Comparison of ENCODE assay signal across 38 cellular contexts in the genomic region with DNA sequence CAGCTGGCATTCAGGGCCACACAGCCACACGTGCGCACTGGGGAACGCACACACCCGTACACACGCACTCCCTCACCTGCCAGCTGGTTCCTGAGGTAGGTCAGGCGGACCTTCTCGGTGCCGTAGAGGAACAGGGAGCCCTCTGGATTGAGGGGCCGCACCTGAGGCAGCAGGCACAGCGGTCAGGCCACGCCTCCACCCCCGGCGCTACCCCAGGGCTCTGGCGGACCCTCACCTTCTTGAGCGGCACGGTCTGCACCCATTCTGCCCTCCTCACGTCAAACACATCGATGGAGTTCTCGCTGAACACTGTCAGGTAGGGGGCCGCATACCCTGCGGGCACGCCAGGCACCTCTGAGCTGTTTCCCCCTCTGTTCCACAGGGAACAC.
"Had no signal": no experiment of that assay in that cellular context is flagged by ENCODE, and none has a peak within 500 bp of the region (broad histone marks: within the 10 kb centered on the region; RNA-seq: fewer than 3 reads in every experiment).

No MANE protein-coding gene starts in this region.

- H3K27me3 Mint-ChIP-seq: activated B cell treated with CpG ODN at 0.5 μM for 24 hours; activated CD4-positive, alpha-beta memory T cell treated with anti-CD3 and anti-CD28 coated beads for 36 hours; activated naive CD8-positive, alpha-beta T cell; activated naive CD8-positive, alpha-beta T cell treated with anti-CD3 and anti-CD28 coated beads, Interleukin-2, amount 50 U/mL, for 24 hours had no signal

- H3K36me3 Mint-ChIP-seq: activated CD4-positive, alpha-beta memory T cell treated with anti-CD3 and anti-CD28 coated beads for 36 hours; activated naive CD4-positive, alpha-beta T cell treated with anti-CD3 and anti-CD28 coated beads, Interleukin-2, amount 10 ng/mL, durations not matched to agents 7 days and 5 days had no signal

- DNase-seq: activated B cell treated with CpG ODN at 0.5 μM for 24 hours; activated CD4-positive, alpha-beta memory T cell treated with anti-CD3 and anti-CD28 coated beads for 36 hours; activated CD4-positive, alpha-beta T cell treated with anti-CD3 and anti-CD28 coated beads for 4 hours; activated CD4-positive, alpha-beta T cell treated with anti-CD3 and anti-CD28 coated beads, Interleukin-2, amount 50 U/mL, for 1 hour; activated CD4-positive, CD25-positive, alpha-beta regulatory T cell treated with anti-CD3 and anti-CD28 coated beads, Interleukin-2, amount 50 U/mL, for 72 hours; activated CD8-positive, alpha-beta memory T cell treated with anti-CD3 and anti-CD28 coated beads, Interleukin-2, amount 50 U/mL, for 4 hours; activated effector memory CD4-positive, alpha-beta T cell treated with Interleukin-2 at 50 U/mL for 16 hours; activated naive CD4-positive, alpha-beta T cell treated with anti-CD3 and anti-CD28 coated beads, Interleukin-2, amount 10 ng/mL, durations not matched to agents 7 days and 5 days; activated naive CD8-positive, alpha-beta T cell treated with anti-CD3 and anti-CD28 coated beads, Interleukin-2, amount 50 U/mL, for 24 hours; activated T-cell treated with anti-CD3 and anti-CD28 coated beads for 4 hours; activated T-cell treated with anti-CD3 and anti-CD28 coated beads, Interleukin-2, amount 50 U/mL, for 4 hours; aorta; brain microvascular endothelial cell; central memory CD4-positive, alpha-beta T cell; Kasumi-1; KG1; MG63; NCI-H1048; NCI-H1105 treated with DMSO at 0.1 percent for 48 hours; NCI-H1436; NCI-H1694; NCI-H1930; NCI-H2081 treated with DMSO at 0.1 percent for 48 hours; NCI-H226; NCI-H446 treated with DMSO at 0.1 percent for 48 hours; NCI-H524; NCI-H69; PC-3; Peyer's patch; SIG-M5; SW 1271; T-helper 1 cell; T-helper 2 cell; T-helper 9 cell had no signal

- H3K4me1 Mint-ChIP-seq: activated naive CD4-positive, alpha-beta T cell treated with anti-CD3 and anti-CD28 coated beads, Interleukin-2, amount 10 ng/mL, durations not matched to agents 7 days and 5 days; activated naive CD8-positive, alpha-beta T cell treated with anti-CD3 and anti-CD28 coated beads, Interleukin-2, amount 50 U/mL, for 24 hours had no signal

- H3K4me3 ChIP-seq: MG63, Peyer's patch had no signal

- H3K27ac Mint-ChIP-seq: activated B cell treated with CpG ODN at 0.5 μM for 24 hours; activated CD4-positive, alpha-beta memory T cell treated with anti-CD3 and anti-CD28 coated beads for 36 hours; activated naive CD4-positive, alpha-beta T cell treated with anti-CD3 and anti-CD28 coated beads, Interleukin-2, amount 10 ng/mL, durations not matched to agents 7 days and 5 days; activated naive CD8-positive, alpha-beta T cell; activated naive CD8-positive, alpha-beta T cell treated with anti-CD3 and anti-CD28 coated beads, Interleukin-2, amount 50 U/mL, for 24 hours had no signal

- H3K27me3 ChIP-seq: brain microvascular endothelial cell, MG63, Peyer's patch had no signal

- H3K36me3 ChIP-seq: brain microvascular endothelial cell, MG63 had no signal

- ATAC-seq: activated naive CD8-positive, alpha-beta T cell treated with anti-CD3 and anti-CD28 coated beads, Interleukin-2, amount 50 U/mL, for 24 hours; activated T-cell treated with anti-CD3 and anti-CD28 coated beads, Interleukin-2, amount 50 U/mL, for 4 hours; PC-3; Right ventricle myocardium inferior had no signal

- H3K9me3 ChIP-seq: MG63, Peyer's patch had no signal

- H3K9me3 Mint-ChIP-seq: activated B cell treated with CpG ODN at 0.5 μM for 24 hours; activated CD4-positive, alpha-beta memory T cell treated with anti-CD3 and anti-CD28 coated beads for 36 hours; activated naive CD4-positive, alpha-beta T cell treated with anti-CD3 and anti-CD28 coated beads, Interleukin-2, amount 10 ng/mL, durations not matched to agents 7 days and 5 days; activated naive CD8-positive, alpha-beta T cell treated with anti-CD3 and anti-CD28 coated beads, Interleukin-2, amount 50 U/mL, for 24 hours; activated T-cell treated with anti-CD3 and anti-CD28 coated beads, Interleukin-2, amount 50 U/mL, for 4 hours had no signal

- H3K27ac ChIP-seq: brain microvascular endothelial cell, Peyer's patch, RWPE1, VCaP had no signal

- H3K4me1 ChIP-seq: Peyer's patch had no signal

- H3K4me3 Mint-ChIP-seq: activated B cell treated with CpG ODN at 0.5 μM for 24 hours; activated CD4-positive, alpha-beta memory T cell treated with anti-CD3 and anti-CD28 coated beads for 36 hours; activated naive CD4-positive, alpha-beta T cell treated with anti-CD3 and anti-CD28 coated beads, Interleukin-2, amount 10 ng/mL, durations not matched to agents 7 days and 5 days; activated naive CD8-positive, alpha-beta T cell; activated naive CD8-positive, alpha-beta T cell treated with anti-CD3 and anti-CD28 coated beads, Interleukin-2, amount 50 U/mL, for 24 hours; activated T-cell treated with anti-CD3 and anti-CD28 coated beads, Interleukin-2, amount 50 U/mL, for 4 hours had no signal
